23 cellular contexts compared by ENCODE assay signal in genomic region chr4:123976875-123977274, GRCh38.
A peak's percentile ranks its signal among the peaks of the same experiment; 100 is the strongest.
DNase-seq lines count a peak whose midpoint lies in the region; ATAC-seq and TF ChIP-seq lines count a peak whose summit lies in the region.
"Had no signal": no experiment of that assay in that cellular context is flagged by ENCODE, and none has a peak within 500 bp of the region (broad histone marks: within the 10 kb centered on the region; RNA-seq: fewer than 3 reads in every experiment).

No MANE protein-coding gene starts in this region.

- no peaks in the 10 kb centered on the region for H4K20me1 ChIP-seq in GM23338 (replicated peaks; ENCODE audit: insufficient read depth)
- no peaks in the 10 kb centered on the region for H4K20me1 ChIP-seq in neural progenitor cell (ENCODE audit: low read depth)

- H3K4me2 ChIP-seq in GM23338 (peak overlapping the region; percentile 20; the same call in 1 of the 2 replicates), neural progenitor cell (peak overlapping the region; percentile 56)

- peaks cover 33% of the 10 kb centered on the region for H3K4me1 Mint-ChIP-seq in GM23338
- H3K4me1 Mint-ChIP-seq in glutamatergic neuron (ENCODE audit: low read depth, unreplicated experiment) = peaks cover 23% of the 10 kb centered on the region
- H3K4me1 Mint-ChIP-seq in neural progenitor cell = peaks cover 39% of the 10 kb centered on the region
- H3K4me1 Mint-ChIP-seq: CD4-positive, alpha-beta memory T cell; naive thymus-derived CD4-positive, alpha-beta T cell had no signal

- H3F3A ChIP-seq in GM23338 (replicated peaks; ENCODE audit: low read depth) (no peaks in the 10 kb centered on the region), neural progenitor cell (ENCODE audit: low read depth) (peaks cover 27% of the 10 kb centered on the region)

- H2AFZ ChIP-seq in GM23338 = no peak overlapping the region
- no peak overlapping the region for H2AFZ ChIP-seq in neural progenitor cell (replicated peaks)

- ATAC-seq in GM23338 = no peak
- ATAC-seq in GM21447 (IDR thresholded peaks at IDR 0.05; ENCODE audit: unreplicated experiment) = no peak
- ATAC-seq: naive thymus-derived CD4-positive, alpha-beta T cell; Panc1; psoas muscle had no signal

- no peak for DNase-seq in GM23338 (ENCODE audit: low spot score)
- peak; percentile 40 for DNase-seq in NCI-H69 (lab: John Stamatoyannopoulos, UW)
- DNase-seq in glutamatergic neuron = no peak
- DNase-seq in neural progenitor cell (ENCODE audit: low spot score) = no peak
- no peak for DNase-seq in NCI-H446 (lab: John Stamatoyannopoulos, UW)
- DNase-seq in HPDE6-E6E7 (ENCODE audit: extremely low spot score) = no peak
- DNase-seq in pons (ENCODE audit: low spot score) = no peak
- DNase-seq: activated CD4-positive, alpha-beta T cell treated with anti-CD3 and anti-CD28 coated beads, Interleukin-2, amount 50 U/mL, for 4 hours; activated CD8-positive, alpha-beta memory T cell treated with anti-CD3 and anti-CD28 coated beads, Interleukin-2, amount 50 U/mL, for 48 hours; activated effector memory CD4-positive, alpha-beta T cell treated with Interleukin-2 at 50 U/mL for 16 hours; CD4-positive, alpha-beta memory T cell; GF-D8; Kasumi-1; naive thymus-derived CD4-positive, alpha-beta T cell; psoas muscle; small intestine; stimulated activated CD4-positive, alpha-beta T cell treated with anti-CD3 and anti-CD28 coated beads, Interleukin-4, amount 100 ng/mL, for 1 hour had no signal

- H3K27ac ChIP-seq in GM23338 (ENCODE audit: low read depth) = peak overlapping the region; percentile 56
- peak overlapping the region; percentile 81 for H3K27ac ChIP-seq in neural progenitor cell
- H3K27ac ChIP-seq: GM23248, psoas muscle, tibial nerve had no signal

- H3K9me3 Mint-ChIP-seq in GM23338 (peaks cover 54% of the 10 kb centered on the region), glutamatergic neuron (ENCODE audit: unreplicated experiment) (peaks cover 6% of the 10 kb centered on the region), neural progenitor cell (peaks cover 57% of the 10 kb centered on the region)
- H3K9me3 Mint-ChIP-seq: T-helper 2 cell treated with Interferon-gamma antibody and Interleukin-4, amounts not matched to agents 5 μg/mL and 100 μg/mL, for 36 hours had no signal

- H3K79me2 ChIP-seq in GM23338 (replicated peaks; ENCODE audit: insufficient read depth) (no peaks in the 10 kb centered on the region), neural progenitor cell (ENCODE audit: low read depth) (no peaks in the 10 kb centered on the region)

- H3K4me3 Mint-ChIP-seq in GM23338 (no peak overlapping the region), glutamatergic neuron (ENCODE audit: unreplicated experiment) (peak overlapping the region; percentile 30), neural progenitor cell (no peak overlapping the region)
- H3K4me3 Mint-ChIP-seq: CD4-positive, alpha-beta memory T cell; naive thymus-derived CD4-positive, alpha-beta T cell; stimulated activated naive CD8-positive, alpha-beta T cell treated with anti-CD3 and anti-CD28 coated beads, Interleukin-15, Interleukin-2, amounts not matched to agents 100 ng/mL and 50 ng/mL, for 24 hours; T-helper 2 cell treated with Interferon-gamma antibody and Interleukin-4, amounts not matched to agents 5 μg/mL and 100 μg/mL, for 36 hours had no signal

- H3K9me3 ChIP-seq in neural progenitor cell (ENCODE audit: low read depth) = peaks cover 15% of the 10 kb centered on the region

- H3K4me1 ChIP-seq in GM23338 (ENCODE audit: insufficient read depth) = peaks cover 38% of the 10 kb centered on the region
- peaks cover 28% of the 10 kb centered on the region for H3K4me1 ChIP-seq in neural progenitor cell
- H3K4me1 ChIP-seq: psoas muscle had no signal

- no peak for TF ChIP-seq CTCF in GM23338 (conservative IDR thresholded peaks at IDR 0.05; ENCODE audit: low read depth in 2 of 2)
- no peak for TF ChIP-seq CTCF in glutamatergic neuron (IDR thresholded peaks at IDR 0.05; ENCODE audit: partially characterized antibody, unreplicated experiment)
- TF ChIP-seq CTCF in neural progenitor cell (IDR thresholded peaks at IDR 0.05) = no peak

- H3K36me3 ChIP-seq in GM23338 (ENCODE audit: insufficient read depth) (peaks cover 27% of the 10 kb centered on the region), neural progenitor cell (peaks cover 11% of the 10 kb centered on the region)
- H3K36me3 ChIP-seq: tibial nerve had no signal

- H3K27me3 ChIP-seq in GM23338 (ENCODE audit: insufficient read depth) = no peaks in the 10 kb centered on the region
- H3K27me3 ChIP-seq in neural progenitor cell = no peaks in the 10 kb centered on the region
- H3K27me3 ChIP-seq: tibial nerve had no signal

- no peak overlapping the region for H3K4me3 ChIP-seq in GM23338
- no peak overlapping the region for H3K4me3 ChIP-seq in neural progenitor cell
- H3K4me3 ChIP-seq: GM23248, psoas muscle, tibial nerve had no signal

- H3K9ac ChIP-seq in neural progenitor cell = no peak overlapping the region
- H3K9ac ChIP-seq: GM23248 had no signal

- H3K27ac Mint-ChIP-seq in GM23338 = no peak overlapping the region; the same call in 1 of the 2 replicates
- H3K27ac Mint-ChIP-seq in glutamatergic neuron (ENCODE audit: unreplicated experiment) = peak overlapping the region; percentile 92
- peak overlapping the region; percentile 89 for H3K27ac Mint-ChIP-seq in neural progenitor cell
- H3K27ac Mint-ChIP-seq: CD4-positive, alpha-beta memory T cell; naive thymus-derived CD4-positive, alpha-beta T cell; stimulated activated naive CD8-positive, alpha-beta T cell treated with anti-CD3 and anti-CD28 coated beads, Interleukin-15, Interleukin-2, amounts not matched to agents 100 ng/mL and 50 ng/mL, for 24 hours; T-helper 2 cell treated with Interferon-gamma antibody and Interleukin-4, amounts not matched to agents 5 μg/mL and 100 μg/mL, for 36 hours had no signal

- H3K27me3 Mint-ChIP-seq in GM23338 (ENCODE audit: insufficient read depth, low read depth, poor library complexity) (peaks cover 4% of the 10 kb centered on the region), glutamatergic neuron (ENCODE audit: unreplicated experiment) (peaks cover 2% of the 10 kb centered on the region), neural progenitor cell (ENCODE audit: insufficient read depth, low read depth) (no peaks in the 10 kb centered on the region)
- H3K27me3 Mint-ChIP-seq: CD4-positive, alpha-beta memory T cell; stimulated activated naive CD8-positive, alpha-beta T cell treated with anti-CD3 and anti-CD28 coated beads, Interleukin-15, Interleukin-2, amounts not matched to agents 100 ng/mL and 50 ng/mL, for 24 hours had no signal

- H3K36me3 Mint-ChIP-seq in GM23338 (ENCODE audit: low read depth) = peaks cover 55% of the 10 kb centered on the region
- peaks cover 10% of the 10 kb centered on the region for H3K36me3 Mint-ChIP-seq in glutamatergic neuron (ENCODE audit: unreplicated experiment)
- peaks cover 20% of the 10 kb centered on the region for H3K36me3 Mint-ChIP-seq in neural progenitor cell
- H3K36me3 Mint-ChIP-seq: CD4-positive, alpha-beta memory T cell; naive thymus-derived CD4-positive, alpha-beta T cell had no signal

- H3K9me2 ChIP-seq in GM23338 (ENCODE audit: insufficient read depth) = no peaks in the 10 kb centered on the region

TF ChIP-seq in GM23338, 12 proteins besides CTCF, POLR2A, EP300 and RAD21 (continues in another document):
- TF ChIP-seq REST (IDR thresholded peaks at IDR 0.05; ENCODE audit: unreplicated experiment) (no peak), JUNB (IDR thresholded peaks at IDR 0.05; ENCODE audit: unreplicated experiment) (no peak), EZH2phosphoT487 (IDR thresholded peaks at IDR 0.05; ENCODE audit: unreplicated experiment) (no peak), ZNF331 (CRISPR knock-in tag; IDR thresholded peaks at IDR 0.05; ENCODE audit: low read depth) (no peak), NANOG (IDR thresholded peaks at IDR 0.05; ENCODE audit: borderline replicate concordance) (no peak), ZNF114 (CRISPR knock-in tag; IDR thresholded peaks at IDR 0.05) (no peak), STAT1 (IDR thresholded peaks at IDR 0.05; ENCODE audit: unreplicated experiment) (no peak), ETS1 (IDR thresholded peaks at IDR 0.05) (no peak)
